ENCODE assay signal across 8 cellular contexts in the genomic region with DNA sequence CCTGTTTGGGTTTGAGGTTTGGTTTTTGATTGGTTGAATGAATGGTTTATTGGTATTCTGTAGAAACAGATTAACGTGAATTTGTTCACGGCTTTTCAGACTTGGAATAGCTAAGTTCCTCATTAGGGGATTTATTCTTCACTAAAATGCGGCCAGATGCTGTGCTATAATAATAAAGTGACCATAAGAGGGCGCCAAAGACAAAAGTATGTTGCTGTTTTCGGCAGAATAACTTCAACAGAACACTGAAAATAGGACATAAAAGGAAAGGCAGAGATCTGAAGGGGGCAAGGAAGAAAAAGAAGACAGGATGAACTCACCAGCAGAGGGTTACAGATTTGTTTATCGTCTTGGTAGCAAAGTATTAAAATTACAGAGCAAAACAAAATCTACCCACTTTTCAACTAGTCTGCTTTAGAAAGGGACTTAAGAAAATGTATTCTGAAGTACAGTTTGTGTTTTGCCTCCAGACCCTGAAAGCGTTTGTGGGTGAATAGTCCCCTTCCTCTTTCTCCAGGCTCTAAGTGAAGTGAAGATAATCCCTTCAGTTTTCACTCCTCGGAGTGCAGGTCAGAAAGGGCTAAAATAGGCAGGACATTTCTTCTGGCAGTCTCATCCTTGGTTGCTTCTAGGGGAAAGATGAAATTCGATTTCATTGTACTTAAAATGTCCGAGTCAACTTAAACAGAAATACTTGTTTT.
A peak's percentile ranks its signal among the peaks of the same experiment; 100 is the strongest.
DNase-seq lines count a peak whose midpoint lies in the region; ATAC-seq and TF ChIP-seq lines count a peak whose summit lies in the region.

No MANE protein-coding gene starts in this region.

- DNase-seq in CD1c-positive myeloid dendritic cell (ENCODE audit: extremely low spot score) = peak; percentile 63
- no peak for DNase-seq in Peyer's patch
- peak; percentile 28 to 56 for DNase-seq in dermis microvascular lymphatic vessel endothelial cell (ENCODE audit: low read depth in 2 of 2)
- DNase-seq in lower lobe of right lung = no peak
- no peak for DNase-seq in mesenteric fat pad (ENCODE audit: low spot score)

- H3K36me3 ChIP-seq in Loucy (ENCODE audit: insufficient read depth, low read length) = no peaks in the 10 kb centered on the region
- H3K36me3 ChIP-seq in Peyer's patch = no peaks in the 10 kb centered on the region
- no peaks in the 10 kb centered on the region for H3K36me3 ChIP-seq in lower lobe of right lung

- no peak overlapping the region for H3K4me3 ChIP-seq in Loucy (ENCODE audit: low read length, poor library complexity, severe bottlenecking)
- H3K4me3 ChIP-seq in Peyer's patch = no peak overlapping the region
- H3K4me3 ChIP-seq in lower lobe of right lung = no peak overlapping the region

- ATAC-seq in GM18858 (IDR thresholded peaks at IDR 0.05; ENCODE audit: unreplicated experiment) (peak; percentile 57), lower lobe of right lung (peak; percentile 62 to 64), HG03097 (IDR thresholded peaks at IDR 0.05; ENCODE audit: low FRiP score, unreplicated experiment) (no peak)

- H4K20me1 ChIP-seq in Loucy (ENCODE audit: insufficient read depth, low read length, poor library complexity, severe bottlenecking) = no peaks in the 10 kb centered on the region

- peak overlapping the region; percentile 67 for H2AFZ ChIP-seq in Loucy (ENCODE audit: low read length)

- no peaks in the 10 kb centered on the region for H3K9me2 ChIP-seq in Loucy (replicated peaks; ENCODE audit: low read depth, low read length)

- H3K27me3 ChIP-seq in Loucy (ENCODE audit: insufficient read depth, low read length, poor library complexity, severe bottlenecking) (no peaks in the 10 kb centered on the region), Peyer's patch (no peaks in the 10 kb centered on the region), lower lobe of right lung (ENCODE audit: low read depth) (peaks cover 7% of the 10 kb centered on the region)

- H3K79me2 ChIP-seq in Loucy (ENCODE audit: insufficient read depth, low read length) = no peaks in the 10 kb centered on the region

- H3F3A ChIP-seq in Loucy (ENCODE audit: low read depth) = no peaks in the 10 kb centered on the region

- peak overlapping the region; percentile 40 for H3K4me2 ChIP-seq in Loucy (ENCODE audit: low read depth, low read length, poor library complexity, severe bottlenecking)

- no peak overlapping the region for H3K9ac ChIP-seq in Loucy (ENCODE audit: low read depth, low read length, poor library complexity, severe bottlenecking)

- TF ChIP-seq CTCF in Loucy (conservative IDR thresholded peaks at IDR 0.05; ENCODE audit: low read length) (peak; percentile 88), Peyer's patch (IDR thresholded peaks at IDR 0.05) (peak; percentile 16 to 66 (median 57)), lower lobe of right lung (IDR thresholded peaks at IDR 0.05) (peak; percentile 63)

- intact Hi-C loops in lower lobe of right lung (cut with DNase I) = loop anchor here (5.0 kb wide), 1 partner anchor 867 kb away; no protein-coding TSS in a partner anchor

- H3K9me3 ChIP-seq in Loucy (ENCODE audit: insufficient read depth, low read depth, low read length) (no peaks in the 10 kb centered on the region), Peyer's patch (no peaks in the 10 kb centered on the region), lower lobe of right lung (no peaks in the 10 kb centered on the region)

- H3K27ac ChIP-seq in Peyer's patch (no peak overlapping the region), lower lobe of right lung (no peak overlapping the region)

- no peak for TF ChIP-seq POLR2A in Peyer's patch (IDR thresholded peaks at IDR 0.05)

- no peaks in the 10 kb centered on the region for H3K4me1 ChIP-seq in Loucy (ENCODE audit: insufficient read depth, low read length, poor library complexity, severe bottlenecking)
- H3K4me1 ChIP-seq in Peyer's patch = no peaks in the 10 kb centered on the region
- peaks cover 6% of the 10 kb centered on the region for H3K4me1 ChIP-seq in lower lobe of right lung

Comparison
In these comparisons a context has a peak if more than half of its experiments do, and no peak if none do; other contexts are left out.
1. DNase-seq: peak in CD1c-positive myeloid dendritic cell (single experiment) and dermis microvascular lymphatic vessel endothelial cell (2 of 2); none in Peyer's patch (0 of 3), lower lobe of right lung (single experiment) and mesenteric fat pad (single experiment).
2. Peak in every context shown above with its lines, with median percentiles within 50 percentile points of each other: CTCF ChIP-seq.